ENCODE assay signal across 13 cellular contexts in genomic region chr9:109418827-109419226, GRCh38.
DNase-seq lines count a peak whose midpoint lies in the region; ATAC-seq and TF ChIP-seq lines count a peak whose summit lies in the region.
"Had no signal": no experiment of that assay in that cellular context is flagged by ENCODE, and none has a peak within 500 bp of the region (broad histone marks: within the 10 kb centered on the region; RNA-seq: fewer than 3 reads in every experiment).

No MANE protein-coding gene starts in this region.

- TF ChIP-seq POLR2A in heart left ventricle (IDR thresholded peaks at IDR 0.05) = no peak

- no peak for DNase-seq in heart left ventricle
- no peak for DNase-seq in cardiac septum (ENCODE audit: low spot score)
- DNase-seq in OCI-LY7 (ENCODE audit: low spot score) = peak; percentile 37
- no peak for DNase-seq in posterior cingulate gyrus
- DNase-seq: activated CD4-positive, alpha-beta T cell treated with anti-CD3 and anti-CD28 coated beads, Interleukin-2, amount 50 U/mL, for 1 hour; amygdala; naive thymus-derived CD4-positive, alpha-beta T cell; NCI-H2029; stomach had no signal

- peak overlapping the region; percentile 48 for H3K4me2 ChIP-seq in OCI-LY7 (ENCODE audit: low read length)

- no peaks in the 10 kb centered on the region for H3K9me3 Mint-ChIP-seq in stimulated activated naive CD8-positive, alpha-beta T cell treated with anti-CD3 and anti-CD28 coated beads, Interleukin-15, Interleukin-2, amounts not matched to agents 100 ng/mL and 50 ng/mL, for 24 hours

- no peak overlapping the region for H3K4me3 Mint-ChIP-seq in stimulated activated naive CD8-positive, alpha-beta T cell treated with anti-CD3 and anti-CD28 coated beads, Interleukin-15, Interleukin-2, amounts not matched to agents 100 ng/mL and 50 ng/mL, for 24 hours
- H3K4me3 Mint-ChIP-seq: naive thymus-derived CD4-positive, alpha-beta T cell had no signal

- H3K4me3 ChIP-seq in heart left ventricle (peak overlapping the region in 4 of 12 donors; percentile 32 to 49 (median 36)), OCI-LY7 (ENCODE audit: low read depth, low read length, poor library complexity, severe bottlenecking) (no peak overlapping the region)
- H3K4me3 ChIP-seq: stomach had no signal

- H3K36me3 ChIP-seq in heart left ventricle = peaks cover 0 to 11% (median 0%) of the 10 kb centered on the region in 9 donors
- no peaks in the 10 kb centered on the region for H3K36me3 ChIP-seq in OCI-LY7 (ENCODE audit: insufficient read depth, low read length)

- peak overlapping the region in 10 of 12 donors; percentile 35 to 90 (median 76) for H3K27ac ChIP-seq in heart left ventricle
- H3K27ac ChIP-seq in OCI-LY7 (ENCODE audit: low read depth, low read length, poor library complexity, severe bottlenecking) = peak overlapping the region; percentile 6
- H3K27ac ChIP-seq: stomach had no signal

- no peaks in the 10 kb centered on the region for H3K79me2 ChIP-seq in OCI-LY7 (ENCODE audit: insufficient read depth, low read depth, low read length)

- peak overlapping the region; percentile 40; the same call in 1 of the 2 replicates for H2AFZ ChIP-seq in OCI-LY7 (ENCODE audit: low read length)

- peaks cover 41% of the 10 kb centered on the region for H3K4me1 Mint-ChIP-seq in stimulated activated naive CD8-positive, alpha-beta T cell treated with anti-CD3 and anti-CD28 coated beads, Interleukin-15, Interleukin-2, amounts not matched to agents 100 ng/mL and 50 ng/mL, for 24 hours (ENCODE audit: low read depth)

- no TSS peak for BruUV-seq in OCI-LY7 (replicated peaks; lab: Mats Ljungman, UMichigan)

- H4K20me1 ChIP-seq in OCI-LY7 (ENCODE audit: insufficient read depth, low read length) = no peaks in the 10 kb centered on the region

- H3K27me3 ChIP-seq in heart left ventricle = no peaks in the 10 kb centered on the region
- H3K27me3 ChIP-seq: stomach had no signal

- 61 to 79% (median 72%) methylated on average over 6 of the region's 6 CpGs for WGBS in heart left ventricle, 4 donors

- H3K9me2 ChIP-seq in OCI-LY7 (ENCODE audit: insufficient read depth, low read length) = no peaks in the 10 kb centered on the region

- intact Hi-C loops in heart left ventricle (cut with DNase I) = no loop called here
- intact Hi-C loops in cardiac septum (cut with DNase I) = no loop called here
- intact Hi-C loops in OCI-LY7 (cut with micrococcal nuclease; ENCODE audit: unreplicated experiment) = no loop called here
- intact Hi-C loops in posterior cingulate gyrus (cut with DNase I) = no loop called here

- peaks cover 0 to 65% (median 7%) of the 10 kb centered on the region in 12 donors for H3K4me1 ChIP-seq in heart left ventricle
- peaks cover 56% of the 10 kb centered on the region for H3K4me1 ChIP-seq in OCI-LY7 (ENCODE audit: insufficient read depth, low read length, poor library complexity, severe bottlenecking)
- H3K4me1 ChIP-seq: stomach had no signal

- CTCF ChIA-PET in OCI-LY7 (lab: Charles Lee; ENCODE audit: unreplicated experiment) = no interaction called here

- TF ChIP-seq CTCF in heart left ventricle (IDR thresholded peaks at IDR 0.05) (no peak), OCI-LY7 (conservative IDR thresholded peaks at IDR 0.05; ENCODE audit: low read length) (no peak)

- ATAC-seq in heart left ventricle (no peak), HG03025 (IDR thresholded peaks at IDR 0.05; ENCODE audit: low FRiP score, unreplicated experiment) (peak; percentile 42), GM19023 (IDR thresholded peaks at IDR 0.05; ENCODE audit: unreplicated experiment) (no peak), HG03354 (IDR thresholded peaks at IDR 0.05; ENCODE audit: poor library complexity, severe bottlenecking, unreplicated experiment) (no peak)
- ATAC-seq: naive thymus-derived CD4-positive, alpha-beta T cell had no signal

- H3K27ac Mint-ChIP-seq in stimulated activated naive CD8-positive, alpha-beta T cell treated with anti-CD3 and anti-CD28 coated beads, Interleukin-15, Interleukin-2, amounts not matched to agents 100 ng/mL and 50 ng/mL, for 24 hours = peak overlapping the region; percentile 13

- POLR2A ChIA-PET in OCI-LY7 (lab: Charles Lee) = no interaction called here

- no peaks in the 10 kb centered on the region for H3K9me3 ChIP-seq in heart left ventricle
- H3K9me3 ChIP-seq in OCI-LY7 (ENCODE audit: low read length) = no peaks in the 10 kb centered on the region
- H3K9me3 ChIP-seq: stomach had no signal

- H3K36me3 Mint-ChIP-seq in stimulated activated naive CD8-positive, alpha-beta T cell treated with anti-CD3 and anti-CD28 coated beads, Interleukin-15, Interleukin-2, amounts not matched to agents 100 ng/mL and 50 ng/mL, for 24 hours (ENCODE audit: low read depth) = no peaks in the 10 kb centered on the region
- H3K36me3 Mint-ChIP-seq: naive thymus-derived CD4-positive, alpha-beta T cell had no signal

- H3K27me3 Mint-ChIP-seq in stimulated activated naive CD8-positive, alpha-beta T cell treated with anti-CD3 and anti-CD28 coated beads, Interleukin-15, Interleukin-2, amounts not matched to agents 100 ng/mL and 50 ng/mL, for 24 hours = peaks cover 21% of the 10 kb centered on the region
